Comparison of ENCODE assay signal across 11 cellular contexts in the genomic region with DNA sequence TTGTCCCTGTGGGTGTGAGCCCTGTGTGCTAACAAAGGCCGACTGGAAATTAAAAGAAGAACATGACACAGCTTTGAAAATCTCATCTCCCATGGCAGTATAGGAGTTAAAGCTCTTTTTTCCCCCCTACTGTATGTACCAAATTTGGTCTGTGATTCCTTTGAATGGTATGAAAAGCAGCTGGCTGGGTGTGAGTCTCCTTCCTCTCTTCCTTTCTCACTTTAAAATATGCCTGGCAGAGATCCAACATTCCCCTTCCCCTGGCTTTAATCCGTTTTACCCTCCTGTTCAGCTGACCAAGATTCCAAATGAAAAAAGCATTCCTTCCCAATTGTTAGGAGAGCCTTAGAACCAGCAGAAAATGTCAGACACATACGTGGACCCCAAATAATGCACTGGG.
DNase-seq lines count a peak whose midpoint lies in the region; ATAC-seq lines count a peak whose summit lies in the region.
"Had no signal": no experiment of that assay in that cellular context is flagged by ENCODE, and none has a peak within 500 bp of the region (broad histone marks: within the 10 kb centered on the region; RNA-seq: fewer than 3 reads in every experiment).

No MANE protein-coding gene starts in this region.

- H3K4me1 ChIP-seq in muscle layer of colon (ENCODE audit: insufficient read depth, low read length), result peaks cover 27% of the 10 kb centered on the region

- no peak overlapping the region for H3K4me3 ChIP-seq in muscle layer of colon (ENCODE audit: low read depth in 1 of 2, low read length in 2 of 2)

- no peaks in the 10 kb centered on the region for H3K27me3 ChIP-seq in muscle layer of colon (ENCODE audit: control insufficient read depth in 1 of 2, insufficient read depth in 2 of 2, low read length in 2 of 2)

- no peak overlapping the region for H3K9ac ChIP-seq in muscle layer of colon (ENCODE audit: low read length)

- no peaks in the 10 kb centered on the region for H3K36me3 ChIP-seq in muscle layer of colon (ENCODE audit: insufficient read depth, low read length)

- peak overlapping the region; percentile 90 for H3K27ac ChIP-seq in epithelial cell of prostate
- H3K27ac ChIP-seq in muscle layer of colon (ENCODE audit: low read depth, low read length), result peak overlapping the region; percentile 22

- DNase-seq in Daoy (ENCODE audit: low read depth) (peak; percentile 58), NCI-H524 treated with DMSO at 0.1 percent for 48 hours (lab: John Stamatoyannopoulos, UW) (peak; percentile 10), epithelial cell of prostate (ENCODE audit: low read depth, low spot score) (no peak), NAMALWA (ENCODE audit: low spot score) (no peak)
- DNase-seq: DND-41, naive B cell had no signal

- H3K9me3 ChIP-seq in muscle layer of colon (ENCODE audit: low read length), result no peaks in the 10 kb centered on the region

- ATAC-seq in GM21528 (IDR thresholded peaks at IDR 0.05; ENCODE audit: low FRiP score, unreplicated experiment), result no peak
- no peak for ATAC-seq in GM19328 (IDR thresholded peaks at IDR 0.05; ENCODE audit: unreplicated experiment)
- no peak for ATAC-seq in HG03045 (IDR thresholded peaks at IDR 0.05; ENCODE audit: unreplicated experiment)
- ATAC-seq: activated CD4-positive, CD25-positive, alpha-beta regulatory T cell treated with anti-CD3 and anti-CD28 coated beads, Interleukin-2, amount 50 U/mL, for 24 hours had no signal

Comparison
In these comparisons a context has a peak if more than half of its experiments do, and no peak if none do; other contexts are left out.
1. DNase-seq: peak in Daoy (single experiment) and NCI-H524 treated with DMSO at 0.1 percent for 48 hours (single experiment); none in epithelial cell of prostate (single experiment) and NAMALWA (single experiment).